In genomic region chr10:43645866-43646265, GRCh38 we compare ENCODE assay signal across 20 cellular contexts.
"Had no signal": no experiment of that assay in that cellular context is flagged by ENCODE, and none has a peak within 500 bp of the region (broad histone marks: within the 10 kb centered on the region; RNA-seq: fewer than 3 reads in every experiment).

No MANE protein-coding gene starts in this region.

- H3K79me2 ChIP-seq: parathyroid adenoma had no signal

- H3K4me3 Mint-ChIP-seq: activated CD8-positive, alpha-beta T cell treated with anti-CD3 and anti-CD28 coated beads, Interleukin-2, amount 10 ng/mL, durations not matched to agents 7 days and 5 days; activated naive CD8-positive, alpha-beta T cell treated with anti-CD3 and anti-CD28 coated beads for 36 hours; stimulated activated effector memory CD8-positive, alpha-beta T cell treated with anti-CD3 and anti-CD28 coated beads, Interleukin-12 subunit alpha, Interleukin-12 subunit beta, amount 100 ng/mL, for 72 hours had no signal

- H3K27me3 ChIP-seq: cardiac muscle cell, stomach, transverse colon had no signal

- DNase-seq: activated CD4-positive, alpha-beta T cell treated with anti-CD3 and anti-CD28 coated beads for 1 hour; activated CD4-positive, alpha-beta T cell treated with anti-CD3 and anti-CD28 coated beads, Interleukin-2, amount 50 U/mL, for 1 hour; activated CD8-positive, alpha-beta T cell treated with anti-CD3 and anti-CD28 coated beads, Interleukin-2, amount 10 ng/mL, durations not matched to agents 7 days and 5 days; activated gamma-delta T cell treated with Interleukin-2 at 50 U/mL for 16 hours; activated naive CD8-positive, alpha-beta T cell treated with anti-CD3 and anti-CD28 coated beads for 36 hours; amygdala; erythroblast; foreskin fibroblast; kidney; lower lobe of right lung; naive B cell; small intestine; stimulated activated CD4-positive, alpha-beta T cell treated with anti-CD3 and anti-CD28 coated beads, Interleukin-2, amount 100 ng/mL, for 24 hours; stomach; T-helper 9 cell; transverse colon had no signal

- H3K27ac Mint-ChIP-seq: activated CD8-positive, alpha-beta T cell treated with anti-CD3 and anti-CD28 coated beads, Interleukin-2, amount 10 ng/mL, durations not matched to agents 7 days and 5 days; activated naive CD8-positive, alpha-beta T cell treated with anti-CD3 and anti-CD28 coated beads for 36 hours; stimulated activated effector memory CD8-positive, alpha-beta T cell treated with anti-CD3 and anti-CD28 coated beads, Interleukin-12 subunit alpha, Interleukin-12 subunit beta, amount 100 ng/mL, for 72 hours had no signal

- H3K27ac ChIP-seq: cardiac muscle cell, lower lobe of right lung, parathyroid adenoma, stomach, transverse colon had no signal

- ATAC-seq: activated CD8-positive, alpha-beta T cell treated with anti-CD3 and anti-CD28 coated beads, Interleukin-2, amount 10 ng/mL, durations not matched to agents 7 days and 5 days; lower lobe of right lung; sciatic nerve; stimulated activated effector memory CD8-positive, alpha-beta T cell treated with anti-CD3 and anti-CD28 coated beads, Interleukin-12 subunit alpha, Interleukin-12 subunit beta, amount 100 ng/mL, for 72 hours had no signal

- H3K4me3 ChIP-seq: cardiac muscle cell, lower lobe of right lung, stomach, transverse colon had no signal

- H3K9ac ChIP-seq: parathyroid adenoma had no signal
